In the genomic region with DNA sequence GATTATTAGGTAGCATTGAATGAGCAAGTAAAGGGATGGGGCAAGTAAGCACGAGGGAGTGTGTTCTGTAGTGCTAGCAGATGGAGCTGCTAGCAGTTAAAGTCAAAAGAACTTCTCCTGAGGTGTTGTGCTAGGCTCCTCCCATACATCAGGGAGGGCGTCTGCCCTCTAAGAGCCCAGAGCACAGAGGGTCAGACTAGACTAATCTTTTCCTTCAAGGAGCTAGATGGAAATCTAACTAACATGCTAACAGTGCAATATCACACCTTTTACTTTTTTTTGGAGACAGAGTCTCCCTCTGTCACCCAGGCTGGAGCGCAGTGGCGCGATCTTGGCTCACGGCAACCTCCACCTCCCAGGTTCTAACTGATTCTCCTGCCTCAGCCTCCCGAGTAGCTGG, we compare ENCODE assay signal across 17 cellular contexts. TPM values are rescaled to one million over a fixed set of nuclear protein-coding genes. Genes with fewer than 3 reads are reported as not detected.
A peak's percentile ranks its signal among the peaks of the same experiment; 100 is the strongest.
DNase-seq lines count a peak whose midpoint lies in the region; ATAC-seq, FAIRE-seq and TF ChIP-seq lines count a peak whose summit lies in the region.
"Had no signal": no experiment of that assay in that cellular context is flagged by ENCODE, and none has a peak within 500 bp of the region (broad histone marks: within the 10 kb centered on the region; RNA-seq: fewer than 3 reads in every experiment).

No MANE protein-coding gene starts in this region.

- FAIRE-seq in H1 (lab: Jason Lieb, UNC): no peak
- FAIRE-seq: A204.1, GM12878, GM18507 had no signal

- TF ChIP-seq POLR2A in IMR-90 (IDR thresholded peaks at IDR 0.05; ENCODE audit: low read depth, low read length) (no peak), H1 (IDR thresholded peaks at IDR 0.05; ENCODE audit: control extremely low read depth in 1 of 2, low read depth in 2 of 2, low read length in 2 of 2) (no peak)

- TF ChIP-seq RAD21 in IMR-90 (IDR thresholded peaks at IDR 0.05; ENCODE audit: low read length) (no peak), H1 (IDR thresholded peaks at IDR 0.05 in 1 of 2, conservative IDR thresholded peaks at IDR 0.05 in 1 of 2; ENCODE audit: low read depth in 2 of 2, low read length in 2 of 2) (no peak)

- no peak overlapping the region for H2AK9ac ChIP-seq in IMR-90 (replicated peaks; ENCODE audit: low read depth, low read length, poor library complexity)

- DNase-seq in IMR-90 (no peak), H1 (ENCODE audit: low read depth in 1 of 2, low spot score in 2 of 2) (no peak), neural progenitor cell (ENCODE audit: low spot score) (peak; percentile 37)
- DNase-seq in stimulated activated CD4-positive, alpha-beta T cell treated with anti-CD3 and anti-CD28 coated beads, Interleukin-1b, Interleukin-23, amount 100 ng/mL, for 48 hours: no peak
- no peak for DNase-seq in activated T-cell treated with anti-CD3 and anti-CD28 coated beads, Interleukin-2, amount 50 U/mL, for 24 hours
- DNase-seq: C1 segment of cervical spinal cord; CD4-positive, alpha-beta T cell; DMS79; GOT3; HFFc6 had no signal

- H3K56ac ChIP-seq in IMR-90 (ENCODE audit: extremely low read depth, insufficient read depth, low read length) (no peak overlapping the region), H1 (replicated peaks; ENCODE audit: insufficient read length, low read depth, low read length) (no peak overlapping the region)

- H2BK15ac ChIP-seq in IMR-90 (ENCODE audit: low read depth, low read length): no peak overlapping the region
- no peak overlapping the region for H2BK15ac ChIP-seq in H1 (ENCODE audit: low read length)

- dilution Hi-C loops in IMR-90 (cut with HindIII; ENCODE audit: low sequenced_read_pairs, unreplicated experiment): no loop called here

- H3K4me2 ChIP-seq in IMR-90 (ENCODE audit: low read depth, low read length) (no peak overlapping the region), H1 (ENCODE audit: insufficient read depth in 1 of 2, low read depth in 2 of 2, low read length in 2 of 2) (no peak overlapping the region), neural progenitor cell (no peak overlapping the region)

- H3K9me3 ChIP-seq in IMR-90 (ENCODE audit: control insufficient read depth, insufficient read depth, low read length): no peaks in the 10 kb centered on the region
- no peaks in the 10 kb centered on the region for H3K9me3 ChIP-seq in H1 (ENCODE audit: insufficient read depth in 2 of 2, low read depth in 1 of 2, low read length in 1 of 2)
- H3K9me3 ChIP-seq in neural progenitor cell (ENCODE audit: low read depth): no peaks in the 10 kb centered on the region
- H3K9me3 ChIP-seq: HAP-1 had no signal

- peaks cover 8% of the 10 kb centered on the region for H3K27me3 Mint-ChIP-seq in neural progenitor cell (ENCODE audit: insufficient read depth, low read depth)
- H3K27me3 Mint-ChIP-seq in activated T-cell treated with anti-CD3 and anti-CD28 coated beads, Interleukin-2, amount 50 U/mL, for 24 hours: no peaks in the 10 kb centered on the region
- H3K27me3 Mint-ChIP-seq: CD4-positive, alpha-beta T cell had no signal

- CTCF ChIA-PET in IMR-90 (lab: Yijun Ruan, JAX) (no interaction called here), H1 (lab: Charles Lee; ENCODE audit: partially characterized antibody) (interaction anchor here (1.6 to 1.8 kb wide), 2 partner anchors 8 to 20 kb away, joined by 5 to 8 read pairs; no protein-coding TSS in a partner anchor)

- no peaks in the 10 kb centered on the region; the same call in 1 of the 2 replicates for H4K20me1 ChIP-seq in IMR-90 (ENCODE audit: insufficient read depth, low read length)
- H4K20me1 ChIP-seq in H1 (replicated peaks in 1 of 2; ENCODE audit: control insufficient read depth in 1 of 2, insufficient read depth in 2 of 2, low read length in 2 of 2): no peaks in the 10 kb centered on the region
- no peaks in the 10 kb centered on the region for H4K20me1 ChIP-seq in neural progenitor cell (ENCODE audit: low read depth)

- H3K27ac Mint-ChIP-seq in neural progenitor cell: peak overlapping the region; percentile 77
- no peak overlapping the region for H3K27ac Mint-ChIP-seq in activated T-cell treated with anti-CD3 and anti-CD28 coated beads, Interleukin-2, amount 50 U/mL, for 24 hours
- H3K27ac Mint-ChIP-seq: B cell; CD4-positive, alpha-beta T cell; HFFc6 had no signal

- no peaks in the 10 kb centered on the region for H3K9me3 Mint-ChIP-seq in neural progenitor cell
- H3K9me3 Mint-ChIP-seq in activated T-cell treated with anti-CD3 and anti-CD28 coated beads, Interleukin-2, amount 50 U/mL, for 24 hours: no peaks in the 10 kb centered on the region
- H3K9me3 Mint-ChIP-seq: CD4-positive, alpha-beta T cell; HFFc6 had no signal

- no peak overlapping the region for H3K4me3 ChIP-seq in IMR-90 (ENCODE audit: insufficient read depth, low read depth, low read length)
- no peak overlapping the region for H3K4me3 ChIP-seq in H1 (ENCODE audit: extremely low read depth in 1 of 4, insufficient read depth in 2 of 4, low read depth in 3 of 4, low read length in 4 of 4)
- no peak overlapping the region for H3K4me3 ChIP-seq in neural progenitor cell
- H3K4me3 ChIP-seq: GM12878, HAP-1 had no signal

- no peak for ATAC-seq in IMR-90 (ENCODE audit: low read depth)
- ATAC-seq in HG03565 (IDR thresholded peaks at IDR 0.05; ENCODE audit: unreplicated experiment): no peak
- ATAC-seq: GM12878 had no signal

- TF ChIP-seq CTCF in 22Rv1 (IDR thresholded peaks at IDR 0.05) (no peak), IMR-90 (conservative IDR thresholded peaks at IDR 0.05; ENCODE audit: low read depth, low read length) (no peak), H1 (IDR thresholded peaks at IDR 0.05; ENCODE audit: control extremely low read depth in 1 of 3, insufficient read depth in 1 of 3, low read depth in 1 of 3, low read length in 3 of 3) (no peak), neural progenitor cell (IDR thresholded peaks at IDR 0.05) (no peak)

- H3K4ac ChIP-seq in IMR-90 (ENCODE audit: low read depth, low read length): peak overlapping the region; percentile 45; the same call in 1 of the 2 replicates
- no peak overlapping the region for H3K4ac ChIP-seq in H1 (replicated peaks; ENCODE audit: insufficient read length, low read depth, low read length)

- no peak overlapping the region for H2BK5ac ChIP-seq in IMR-90 (ENCODE audit: low read depth, low read length, poor library complexity, severe bottlenecking)
- H2BK5ac ChIP-seq in H1 (ENCODE audit: low read depth, low read length): no peak overlapping the region

- in situ Hi-C loops in IMR-90 (cut with MboI; ENCODE audit: low sequenced_read_pairs): no loop called here

- H2BK20ac ChIP-seq in IMR-90 (ENCODE audit: low read depth, low read length) (no peak overlapping the region), H1 (ENCODE audit: low read length) (no peak overlapping the region; the same call in 1 of the 2 replicates)

- H3K23me2 ChIP-seq in H1 (ENCODE audit: low read depth, low read length): peaks cover 7% of the 10 kb centered on the region

- H3K79me2 ChIP-seq in H1 (ENCODE audit: control insufficient read depth in 1 of 2, insufficient read depth in 2 of 2, low read length in 2 of 2) (no peaks in the 10 kb centered on the region), neural progenitor cell (ENCODE audit: low read depth) (peaks cover 7% of the 10 kb centered on the region)

- H3K27me3 ChIP-seq in IMR-90 (ENCODE audit: control insufficient read depth, insufficient read depth, low read length) (no peaks in the 10 kb centered on the region), H1 (replicated peaks in 1 of 4; ENCODE audit: control insufficient read depth in 3 of 4, extremely low read depth in 1 of 4, insufficient read depth in 3 of 4, low read length in 3 of 4) (no peaks in the 10 kb centered on the region; a peak in 1 of 7 replicates), neural progenitor cell (no peaks in the 10 kb centered on the region)

- H3K18ac ChIP-seq in IMR-90 (ENCODE audit: low read depth, low read length) (no peak overlapping the region), H1 (ENCODE audit: extremely low read depth, low read length) (no peak overlapping the region)

- H3K4me1 ChIP-seq in IMR-90 (ENCODE audit: control insufficient read depth, insufficient read depth, low read length) (peaks cover 16% of the 10 kb centered on the region), H1 (replicated peaks in 1 of 4; ENCODE audit: control insufficient read depth in 3 of 4, insufficient read depth in 4 of 4, low read length in 3 of 4) (peaks cover 0 to 13% (median 8%) of the 10 kb centered on the region in 4 experiments; a peak in 6 of 7 replicates), neural progenitor cell (peaks cover 12% of the 10 kb centered on the region)

- H3K79me1 ChIP-seq in IMR-90 (ENCODE audit: low read depth in 1 of 2, low read length in 2 of 2) (peaks cover 4 to 10% of the 10 kb centered on the region in 2 experiments; a peak in 3 of 4 replicates), H1 (ENCODE audit: low read depth, low read length) (no peaks in the 10 kb centered on the region)

- H3K27ac ChIP-seq in 22Rv1 (0 out of 2 replicates have a peak overlapping the region, but pooled peaks have one; percentile 4), IMR-90 (ENCODE audit: insufficient read depth, low read length) (no peak overlapping the region), H1 (ENCODE audit: low read depth, low read length) (no peak overlapping the region), neural progenitor cell (no peak overlapping the region)

- H3K23ac ChIP-seq in IMR-90 (ENCODE audit: low read depth, low read length) (no peak overlapping the region), H1 (ENCODE audit: insufficient read length) (no peak overlapping the region)

- H3K36me3 ChIP-seq in IMR-90 (ENCODE audit: control insufficient read depth, insufficient read depth, low read length): no peaks in the 10 kb centered on the region
- no peaks in the 10 kb centered on the region for H3K36me3 ChIP-seq in H1 (ENCODE audit: control insufficient read depth in 2 of 4, insufficient read depth in 4 of 4, low read length in 3 of 4)
- no peaks in the 10 kb centered on the region for H3K36me3 ChIP-seq in neural progenitor cell
- H3K36me3 ChIP-seq: HAP-1 had no signal

- no peaks in the 10 kb centered on the region for H3K36me3 Mint-ChIP-seq in neural progenitor cell
- peaks cover 6% of the 10 kb centered on the region for H3K36me3 Mint-ChIP-seq in activated T-cell treated with anti-CD3 and anti-CD28 coated beads, Interleukin-2, amount 50 U/mL, for 24 hours (ENCODE audit: low read depth)

- no TSS peak for BruUV-seq in IMR-90 (replicated peaks; lab: Mats Ljungman, UMichigan)

- no peak overlapping the region for H2AK5ac ChIP-seq in IMR-90 (ENCODE audit: low read depth, low read length)
- no peak overlapping the region for H2AK5ac ChIP-seq in H1 (ENCODE audit: low read depth, low read length)

- H3K4me1 Mint-ChIP-seq in neural progenitor cell: peaks cover 33% of the 10 kb centered on the region
- peaks cover 28% of the 10 kb centered on the region for H3K4me1 Mint-ChIP-seq in activated T-cell treated with anti-CD3 and anti-CD28 coated beads, Interleukin-2, amount 50 U/mL, for 24 hours (ENCODE audit: low read depth)

- H4K5ac ChIP-seq in IMR-90 (ENCODE audit: low read depth, low read length) (no peak overlapping the region), H1 (ENCODE audit: insufficient read length, low read depth, low read length) (no peak overlapping the region)

- intact Hi-C loops in IMR-90 (cut with micrococcal nuclease): no loop called here

- H4K8ac ChIP-seq in IMR-90 (ENCODE audit: low read depth in 2 of 2, low read length in 2 of 2) (no peak overlapping the region), H1 (ENCODE audit: extremely low read depth, insufficient read depth, low read length) (no peak overlapping the region)

- no peak overlapping the region for H4K91ac ChIP-seq in IMR-90 (ENCODE audit: insufficient read depth, low read depth, low read length)
- no peak overlapping the region for H4K91ac ChIP-seq in H1 (replicated peaks; ENCODE audit: insufficient read length, low read length)

- POLR2A ChIA-PET in IMR-90 (lab: Charles Lee; ENCODE audit: unreplicated experiment): no interaction called here
- POLR2A ChIA-PET in H1 (lab: Charles Lee; ENCODE audit: partially characterized antibody): interaction anchor here (2.5 kb wide), 1 partner anchor 17 kb away, joined by 12 read pairs; a partner anchor contains a TSS

- WGBS in IMR-90 (ENCODE audit: extremely low coverage in 2 of 2, insufficient read length in 1 of 2), 2 experiments: 83% methylated on average over 4 of the region's 7 CpGs; no CpG with 5 or more reads in 1 of the 2 experiments
- WGBS in H1 (ENCODE audit: extremely low coverage in 1 of 2, insufficient coverage in 1 of 2, insufficient read length in 1 of 2, insufficient replicate concordance in 2 of 2, low coverage in 1 of 2, low lambda C conversion rate in 2 of 2, missing lambda C conversion rate in 1 of 2), 2 experiments: 81% methylated on average over 7 of the region's 7 CpGs; no CpG with 5 or more reads in 1 of the 2 experiments

- no peak overlapping the region for H2BK12ac ChIP-seq in H1 (ENCODE audit: low read depth, low read length)

- H2AFZ ChIP-seq in IMR-90 (replicated peaks; ENCODE audit: low read length, poor library complexity): no peak overlapping the region
- peak overlapping the region; percentile 0; the same call in 1 of the 2 replicates for H2AFZ ChIP-seq in H1 (ENCODE audit: low read length)
- peak overlapping the region; percentile 92 for H2AFZ ChIP-seq in neural progenitor cell (replicated peaks)

- H3K4me3 Mint-ChIP-seq in neural progenitor cell: no peak overlapping the region
- H3K4me3 Mint-ChIP-seq in activated T-cell treated with anti-CD3 and anti-CD28 coated beads, Interleukin-2, amount 50 U/mL, for 24 hours: no peak overlapping the region
- H3K4me3 Mint-ChIP-seq: B cell; CD4-positive, alpha-beta T cell; HFFc6 had no signal

- H3K9ac ChIP-seq in IMR-90 (ENCODE audit: low read depth, low read length) (no peak overlapping the region), H1 (replicated peaks in 1 of 4; ENCODE audit: extremely low read depth in 1 of 4, low read depth in 3 of 4, low read length in 3 of 4) (no peak overlapping the region), neural progenitor cell (no peak overlapping the region)

- no peak for TF ChIP-seq EP300 in H1 (IDR thresholded peaks at IDR 0.05; ENCODE audit: borderline replicate concordance in 1 of 2, low read depth in 2 of 2, low read length in 2 of 2)

- no peaks in the 10 kb centered on the region for H3F3A ChIP-seq in neural progenitor cell (ENCODE audit: low read depth)

- peaks cover 13% of the 10 kb centered on the region for H3K9me1 ChIP-seq in IMR-90 (ENCODE audit: insufficient read depth, low read length)

- H2BK120ac ChIP-seq in IMR-90 (ENCODE audit: low read depth, low read length) (no peak overlapping the region), H1 (replicated peaks; ENCODE audit: low read depth, low read length) (no peak overlapping the region)

- no peak overlapping the region for H3K14ac ChIP-seq in IMR-90 (replicated peaks; ENCODE audit: low read depth, low read length)
- no peak overlapping the region for H3K14ac ChIP-seq in H1 (ENCODE audit: insufficient read length)

RNA-seq across cellular contexts. Expression of a gene that starts 3.2 kb away (rescaled TPM):
- total RNA-seq in IMR-90 (2012; rRNA removed) (3.9 and 6.1 TPM in 2 replicates), neural progenitor cell (ENCODE audit: low replicate concordance) (20.1 and 29.4 TPM in 2 replicates)
- polyA plus RNA-seq in IMR-90 (2012; rRNA removed) (10.3 TPM in 2 replicates), H1 (2011; rRNA removed) (21.0 and 36.0 TPM in 2 replicates)
- 2.1 and 4.1 TPM in 2 replicates for polyA plus RNA-seq in IMR-90 (2012; cell fraction: cytosol; rRNA removed)
- 109 and 145 TPM in 2 replicates for polyA plus RNA-seq in IMR-90 (2012; cell fraction: nucleus; rRNA removed; ENCODE audit: low replicate concordance)
- total RNA-seq in H1 (2021; fragmentation: NEBNext Ultra II Directional; extraction: Animal tissue kit (Norgen Biotek cat#: 25700)): 13.2 and 14.2 TPM in 2 replicates
- polyA plus RNA-seq in H1 (2011; cell fraction: cytosol; rRNA removed): 22.6 TPM
- polyA plus RNA-seq in H1 (2011; cell fraction: nucleus; rRNA removed): 133 TPM
- 12.9 to 21.4 TPM (median 16.6 TPM) in 4 replicates for polyA plus RNA-seq in H1 (2012, experiment 1 of 2)
- 9.4 TPM for polyA plus RNA-seq in H1 (2012, experiment 2 of 2)
- polyA plus RNA-seq in H1 (2013, experiment 1 of 2): 8.7 TPM
- 7.3 TPM for polyA plus RNA-seq in H1 (2013, experiment 2 of 2)
- 43.1 and 49.8 TPM in 2 replicates for polyA minus RNA-seq in H1 (2011; rRNA and poly(A)+ RNA removed)
- polyA minus RNA-seq in H1 (2011; cell fraction: cytosol; rRNA and poly(A)+ RNA removed): 21.7 TPM
- polyA minus RNA-seq in H1 (2011; cell fraction: nucleus; rRNA and poly(A)+ RNA removed): 103 TPM

RNA-seq across cellular contexts. Expression of a gene that starts 17.0 kb away (rescaled TPM):
- total RNA-seq in IMR-90 (2012; rRNA removed) (18.3 and 24.2 TPM in 2 replicates), neural progenitor cell (ENCODE audit: low replicate concordance) (0.90 and 4.2 TPM in 2 replicates)
- polyA plus RNA-seq in IMR-90 (2012; rRNA removed) (25.9 and 29.5 TPM in 2 replicates), H1 (2011; rRNA removed) (1.5 and 2.4 TPM in 2 replicates)
- polyA plus RNA-seq in IMR-90 (2012; cell fraction: cytosol; rRNA removed): 31.9 and 44.3 TPM in 2 replicates
- 60.3 and 64.4 TPM in 2 replicates for polyA plus RNA-seq in IMR-90 (2012; cell fraction: nucleus; rRNA removed; ENCODE audit: low replicate concordance)
- total RNA-seq in H1 (2021; fragmentation: NEBNext Ultra II Directional; extraction: Animal tissue kit (Norgen Biotek cat#: 25700)): 6.2 and 6.3 TPM in 2 replicates
- 2.9 TPM for polyA plus RNA-seq in H1 (2011; cell fraction: cytosol; rRNA removed)
- 2.1 TPM for polyA plus RNA-seq in H1 (2011; cell fraction: nucleus; rRNA removed)
- 3.3 to 4.4 TPM (median 4.0 TPM) in 4 replicates for polyA plus RNA-seq in H1 (2012, experiment 1 of 2)
- 4.4 TPM for polyA plus RNA-seq in H1 (2012, experiment 2 of 2)
- 4.0 TPM for polyA plus RNA-seq in H1 (2013, experiment 1 of 2)
- 4.0 TPM for polyA plus RNA-seq in H1 (2013, experiment 2 of 2)
- 1.0 and 1.3 TPM in 2 replicates for polyA minus RNA-seq in H1 (2011; rRNA and poly(A)+ RNA removed)
- 3.1 TPM for polyA minus RNA-seq in H1 (2011; cell fraction: cytosol; rRNA and poly(A)+ RNA removed)
- 4.4 TPM for polyA minus RNA-seq in H1 (2011; cell fraction: nucleus; rRNA and poly(A)+ RNA removed)
